8 cellular contexts compared by ENCODE assay signal in genomic region chr13:36395280-36395679, GRCh38. TPM values are rescaled to one million over a fixed set of nuclear protein-coding genes. Genes with fewer than 3 reads are reported as not detected.
DNase-seq lines count a peak whose midpoint lies in the region; ATAC-seq, FAIRE-seq and TF ChIP-seq lines count a peak whose summit lies in the region.

No MANE protein-coding gene starts in this region.

- intact Hi-C loops in right lobe of liver (cut with DNase I), result no loop called here

- H3K27ac ChIP-seq in right lobe of liver, result no peak overlapping the region

- no peak overlapping the region for H3K4me3 Mint-ChIP-seq in nephron progenitor cell

- no peaks in the 10 kb centered on the region for H3K4me1 Mint-ChIP-seq in nephron progenitor cell

- H3K36me3 Mint-ChIP-seq in nephron progenitor cell (ENCODE audit: low read depth), result no peaks in the 10 kb centered on the region

- no peak overlapping the region for H3K27ac Mint-ChIP-seq in nephron progenitor cell

- in situ Hi-C loops in astrocyte of the spinal cord (cut with HindIII; ENCODE audit: low sequenced_read_pairs), result no loop called here

- FAIRE-seq in D721Med (lab: Jason Lieb, UNC), result no peak

- H3K27me3 ChIP-seq in right lobe of liver, result no peaks in the 10 kb centered on the region

- TF ChIP-seq POLR2A in right lobe of liver (IDR thresholded peaks at IDR 0.05), result no peak

- TF ChIP-seq CTCF in D721Med (IDR thresholded peaks at IDR 0.05; ENCODE audit: insufficient read depth, missing control alignments), result peak; percentile 38
- TF ChIP-seq CTCF in LNCAP (IDR thresholded peaks at IDR 0.05), result peak; percentile 59
- TF ChIP-seq CTCF in astrocyte of the spinal cord (IDR thresholded peaks at IDR 0.05; ENCODE audit: low read depth, low read length), result peak; percentile 49
- TF ChIP-seq CTCF in right lobe of liver (IDR thresholded peaks at IDR 0.05), result peak; percentile 53 to 60 (median 54)
- TF ChIP-seq CTCF in nephron progenitor cell (IDR thresholded peaks at IDR 0.05), result no peak

- H3K9me3 Mint-ChIP-seq in nephron progenitor cell, result peaks cover 9% of the 10 kb centered on the region

- no peaks in the 10 kb centered on the region for H3K36me3 ChIP-seq in right lobe of liver

- peaks cover 3% of the 10 kb centered on the region for H3K27me3 Mint-ChIP-seq in nephron progenitor cell (ENCODE audit: low read depth, poor library complexity)

- H3K4me1 ChIP-seq in right lobe of liver, result no peaks in the 10 kb centered on the region

- H3K9me3 ChIP-seq in right lobe of liver, result no peaks in the 10 kb centered on the region

- H3K4me3 ChIP-seq in astrocyte of the spinal cord (ENCODE audit: low read depth, low read length) (no peak overlapping the region), right lobe of liver (no peak overlapping the region)

- ATAC-seq in right lobe of liver (peak; percentile 80 to 91 (median 84)), GM19455 (IDR thresholded peaks at IDR 0.05; ENCODE audit: unreplicated experiment) (no peak), HG03045 (IDR thresholded peaks at IDR 0.05; ENCODE audit: unreplicated experiment) (no peak), HG02852 (IDR thresholded peaks at IDR 0.05; ENCODE audit: unreplicated experiment) (no peak)

- DNase-seq in D721Med (ENCODE audit: insufficient read length, low spot score) (no peak), astrocyte of the spinal cord (ENCODE audit: low read depth, low spot score) (peak; percentile 57), right lobe of liver (no peak), nephron progenitor cell (no peak)

- 22% methylated on average over 2 of the region's 2 CpGs for WGBS in right lobe of liver (ENCODE audit: insufficient coverage, low coverage, low lambda C conversion rate, missing lambda C conversion rate)

RNA-seq across cellular contexts. Expression of gene CCNA1, which starts 37.0 kb away (rescaled TPM):
- under 1 TPM in 1 of 6 experiments, not detected in 5; 0.15 TPM for total RNA-seq in right lobe of liver

RNA-seq across cellular contexts. Expression of gene SPART, which starts 49.1 kb away (rescaled TPM):
- total RNA-seq in right lobe of liver, result 10 to 100 TPM in 2 of 6 experiments, 1 to 10 TPM in 4; 8.1 to 16.4 (median 9.5) TPM

Comparison
In these comparisons a context has a peak if more than half of its experiments do, and no peak if none do; other contexts are left out.
1. ATAC-seq: peak in right lobe of liver (4 of 4); none in GM19455 (single experiment), HG03045 (single experiment) and HG02852 (single experiment).